ENCODE assay signal across 12 cellular contexts in the genomic region with DNA sequence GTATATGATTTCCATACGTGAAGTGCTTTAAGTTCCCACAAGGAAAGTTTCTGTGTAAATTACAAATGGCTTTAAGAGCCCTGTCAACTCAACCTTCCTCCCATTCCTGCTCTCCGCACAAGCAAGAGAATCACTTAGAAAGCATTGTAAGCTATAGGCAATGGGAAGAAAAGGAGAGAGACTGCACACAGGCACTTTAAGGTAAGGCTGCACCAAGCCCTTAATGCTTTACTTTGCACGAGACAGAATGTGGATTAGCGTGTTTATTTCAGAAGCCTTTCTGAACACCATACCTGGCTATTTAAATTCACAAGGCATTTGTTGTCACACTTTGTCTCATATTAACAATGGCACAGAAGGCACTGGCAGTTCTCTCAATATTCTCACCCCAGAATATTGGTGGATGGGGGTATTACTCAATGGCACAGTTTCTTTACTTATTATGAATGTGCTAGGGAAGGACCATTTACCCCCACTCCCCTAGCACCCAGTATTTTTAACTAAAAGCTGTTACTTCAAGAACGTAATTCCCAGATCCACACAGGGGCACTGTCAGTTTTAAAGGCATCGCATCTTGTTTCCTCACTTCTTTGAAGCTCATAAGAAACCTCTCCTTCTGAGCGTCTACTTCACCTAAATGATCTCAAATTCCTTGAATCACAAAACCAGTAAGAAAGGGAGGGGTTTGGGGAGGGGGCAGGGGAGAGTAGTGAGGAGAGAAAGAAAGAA.
DNase-seq lines count a peak whose midpoint lies in the region; ATAC-seq, FAIRE-seq and TF ChIP-seq lines count a peak whose summit lies in the region.
"Had no signal": no experiment of that assay in that cellular context is flagged by ENCODE, and none has a peak within 500 bp of the region (broad histone marks: within the 10 kb centered on the region; RNA-seq: fewer than 3 reads in every experiment).

No MANE protein-coding gene starts in this region.

- H3K27me3 ChIP-seq in AG04450 (ENCODE audit: control insufficient read depth, insufficient read depth, low read length) (no peaks in the 10 kb centered on the region), SJSA1 (replicated peaks) (no peaks in the 10 kb centered on the region), foreskin keratinocyte (peaks cover 3% of the 10 kb centered on the region), pancreas (no peaks in the 10 kb centered on the region)

- H3K27ac ChIP-seq in AG04450 (ENCODE audit: low read depth, low read length), result no peak overlapping the region
- H3K27ac ChIP-seq in SJSA1, result peak overlapping the region; percentile 34; the same call in 1 of the 2 replicates
- H3K27ac ChIP-seq in foreskin keratinocyte, result no peak overlapping the region
- H3K27ac ChIP-seq in pancreas, result peak overlapping the region in 2 of 4 donors; percentile 53 to 63

- H3K9me3 ChIP-seq in AG04450 (ENCODE audit: control insufficient read depth, insufficient read depth, low read length) (no peaks in the 10 kb centered on the region), SJSA1 (replicated peaks) (no peaks in the 10 kb centered on the region), pancreas (no peaks in the 10 kb centered on the region)
- H3K9me3 ChIP-seq: mucosa of descending colon had no signal

- peaks cover 13% of the 10 kb centered on the region for H3K4me1 ChIP-seq in SJSA1 (replicated peaks)
- H3K4me1 ChIP-seq in foreskin keratinocyte, result no peaks in the 10 kb centered on the region
- H3K4me1 ChIP-seq in pancreas, result peaks cover 0 to 15% (median 5%) of the 10 kb centered on the region in 3 donors

- FAIRE-seq in pancreas (lab: Jason Lieb, UNC), result no peak
- FAIRE-seq: GM18507, HTR-8/SVneo had no signal

- DNase-seq in AG04450 (ENCODE audit: low read depth, low spot score), result no peak
- no peak for DNase-seq in SJSA1 (ENCODE audit: low read depth in 1 of 2, low spot score in 2 of 2)
- DNase-seq in foreskin keratinocyte, result no peak
- DNase-seq in pancreas, result no peak
- no peak for DNase-seq in stimulated activated CD4-positive, alpha-beta T cell treated with anti-CD3 and anti-CD28 coated beads, Interleukin-12 subunit alpha, Interleukin-12 subunit beta, amount 100 ng/mL, for 4 hours
- DNase-seq in 8988T, result no peak
- DNase-seq: activated CD4-positive, alpha-beta T cell treated with anti-CD3 and anti-CD28 coated beads, Interleukin-2, amount 50 U/mL, for 4 hours; mucosa of descending colon had no signal

- H3K4me3 ChIP-seq in AG04450 (ENCODE audit: low read depth, low read length), result peak overlapping the region; percentile 46
- peak overlapping the region; percentile 22 for H3K4me3 ChIP-seq in SJSA1
- peak overlapping the region in 3 of 4 donors; percentile 4 to 40 (median 7) for H3K4me3 ChIP-seq in pancreas
- H3K4me3 ChIP-seq: mucosa of descending colon had no signal

- H3K36me3 ChIP-seq in SJSA1, result no peaks in the 10 kb centered on the region
- no peaks in the 10 kb centered on the region for H3K36me3 ChIP-seq in pancreas

- ATAC-seq in foreskin keratinocyte (peak; percentile 23), pancreas (peak in 3 of 4 donors; percentile 14 to 34 (median 24)), HG02610 (IDR thresholded peaks at IDR 0.05; ENCODE audit: unreplicated experiment) (no peak), GM18517 (IDR thresholded peaks at IDR 0.05; ENCODE audit: unreplicated experiment) (no peak)
- ATAC-seq: mucosa of descending colon had no signal

- POLR2A ChIA-PET in AG04450 (lab: Yijun Ruan, JAX), result interaction anchor here (0.7 to 1.6 kb wide), 3 partner anchors 33 to 208 kb away, joined by 3 read pairs; no protein-coding TSS in a partner anchor

- intact Hi-C loops in pancreas (cut with DNase I), result loop anchor here in 1 of 3 donors (10.0 kb wide), 1 partner anchor 251 kb away; no protein-coding TSS in a partner anchor

- TF ChIP-seq CTCF in AG04450 (IDR thresholded peaks at IDR 0.05; ENCODE audit: low read depth, low read length), result no peak
- no peak for TF ChIP-seq CTCF in foreskin keratinocyte (conservative IDR thresholded peaks at IDR 0.05)
- no peak for TF ChIP-seq CTCF in pancreas (IDR thresholded peaks at IDR 0.05)

- 48 to 60% methylated on average over 7 of the region's 7 CpGs for WGBS in pancreas, 2 donors

- CTCF ChIA-PET in AG04450 (lab: Charles Lee), result interaction anchor here (1.5 kb wide), 1 partner anchor 9 kb away, joined by 5 read pairs; no protein-coding TSS in a partner anchor

Comparison
In these comparisons a context has a peak if more than half of its experiments do, and no peak if none do; other contexts are left out.
1. ATAC-seq: peak in foreskin keratinocyte (single experiment) and pancreas (3 of 4); none in HG02610 (single experiment) and GM18517 (single experiment).
2. Peak in every context shown above with its lines, with median percentiles within 50 percentile points of each other: H3K4me3 ChIP-seq.